In genomic region chr11:126500981-126501380, GRCh38 we compare ENCODE assay signal across 1 cellular context.
TF ChIP-seq lines count a peak whose summit lies in the region.

No MANE protein-coding gene starts in this region.

TF ChIP-seq in H1, 55 proteins besides CTCF, POLR2A, EP300 and RAD21 (continued from another document):
- TF ChIP-seq CHD7 (IDR thresholded peaks at IDR 0.05; ENCODE audit: insufficient replicate concordance, low read length) (no peak), EGR1 (IDR thresholded peaks at IDR 0.05; ENCODE audit: borderline replicate concordance, low read depth, low read length) (no peak), USF2 (IDR thresholded peaks at IDR 0.05; ENCODE audit: low read length) (no peak), RBBP5 (IDR thresholded peaks at IDR 0.05; ENCODE audit: borderline replicate concordance, low read depth, low read length) (no peak), TAF7 (optimal IDR thresholded peaks at IDR 0.05; ENCODE audit: borderline replicate concordance, low read depth, low read length) (no peak), BRCA1 (IDR thresholded peaks at IDR 0.05; ENCODE audit: low read depth, low read length) (no peak)
